ENCODE assay signal across 13 cellular contexts in genomic region chr9:113398796-113399195, GRCh38. TPM values are rescaled to one million over a fixed set of nuclear protein-coding genes. Genes with fewer than 3 reads are reported as not detected.
DNase-seq lines count a peak whose midpoint lies in the region; ATAC-seq and TF ChIP-seq lines count a peak whose summit lies in the region.
"Had no signal": no experiment of that assay in that cellular context is flagged by ENCODE, and none has a peak within 500 bp of the region (broad histone marks: within the 10 kb centered on the region; RNA-seq: fewer than 3 reads in every experiment).

No MANE protein-coding gene starts in this region.

- no peak overlapping the region for H4K12ac ChIP-seq in trophoblast cell (ENCODE audit: low read depth, low read length)

- no peak overlapping the region for H2BK120ac ChIP-seq in trophoblast cell (ENCODE audit: insufficient read depth, low read length, poor library complexity)

- H4K91ac ChIP-seq in trophoblast cell (ENCODE audit: low read depth, low read length), result no peak overlapping the region

- H3K14ac ChIP-seq in trophoblast cell (ENCODE audit: low read length), result no peak overlapping the region

- no peak overlapping the region for H3K4ac ChIP-seq in trophoblast cell (ENCODE audit: low read depth, low read length)

- no peaks in the 10 kb centered on the region for H3K27me3 Mint-ChIP-seq in activated CD4-positive, alpha-beta T cell treated with anti-CD3 and anti-CD28 coated beads, Interleukin-2, amount 10 ng/mL, durations not matched to agents 7 days and 5 days
- H3K27me3 Mint-ChIP-seq in immature natural killer cell (ENCODE audit: low read depth in 3 of 3), result peaks cover 2 to 4% (median 2%) of the 10 kb centered on the region in 3 donors
- H3K27me3 Mint-ChIP-seq: activated CD8-positive, alpha-beta T cell treated with anti-CD3 and anti-CD28 coated beads for 36 hours; activated naive CD8-positive, alpha-beta T cell treated with anti-CD3 and anti-CD28 coated beads, Interleukin-2, amount 10 ng/mL, durations not matched to agents 7 days and 5 days had no signal

- H3K4me2 ChIP-seq in PC-9 (peak overlapping the region; percentile 45; the same call in 1 of the 2 replicates), trophoblast cell (ENCODE audit: low read length) (peak overlapping the region; percentile 29)

- no peaks in the 10 kb centered on the region for H3K9me3 ChIP-seq in PC-9 (ENCODE audit: insufficient read depth, low read depth)
- no peaks in the 10 kb centered on the region for H3K9me3 ChIP-seq in trophoblast cell (ENCODE audit: insufficient read depth, low read depth, low read length)
- H3K9me3 ChIP-seq: thyroid gland had no signal

- no peaks in the 10 kb centered on the region for H3K36me3 Mint-ChIP-seq in activated CD4-positive, alpha-beta T cell treated with anti-CD3 and anti-CD28 coated beads, Interleukin-2, amount 10 ng/mL, durations not matched to agents 7 days and 5 days (ENCODE audit: low read depth)
- peaks cover 0 to 5% (median 0%) of the 10 kb centered on the region in 3 donors for H3K36me3 Mint-ChIP-seq in immature natural killer cell
- H3K36me3 Mint-ChIP-seq: activated naive CD8-positive, alpha-beta T cell treated with anti-CD3 and anti-CD28 coated beads, Interleukin-2, amount 10 ng/mL, durations not matched to agents 7 days and 5 days had no signal

- no peaks in the 10 kb centered on the region for H3K79me2 ChIP-seq in PC-9 (ENCODE audit: low read depth)
- H3K79me2 ChIP-seq in trophoblast cell (ENCODE audit: control insufficient read depth, insufficient read depth, low read length, poor library complexity), result peaks cover 3% of the 10 kb centered on the region

- 0 out of 2 replicates have a peak, but pooled peaks cover 7% of the 10 kb centered on the region for H4K20me1 ChIP-seq in PC-9 (ENCODE audit: insufficient read depth)

- H3F3A ChIP-seq in PC-9 (ENCODE audit: insufficient read depth, low read depth), result peaks cover 29% of the 10 kb centered on the region

- peaks cover 28% of the 10 kb centered on the region for H3K4me1 Mint-ChIP-seq in activated CD4-positive, alpha-beta T cell treated with anti-CD3 and anti-CD28 coated beads, Interleukin-2, amount 10 ng/mL, durations not matched to agents 7 days and 5 days
- H3K4me1 Mint-ChIP-seq in immature natural killer cell, result peaks cover 20 to 22% of the 10 kb centered on the region in 2 donors

- H3K27me3 ChIP-seq in PC-9 (ENCODE audit: insufficient read depth, low read depth) (no peaks in the 10 kb centered on the region), trophoblast cell (ENCODE audit: insufficient read depth, low read length) (no peaks in the 10 kb centered on the region)
- H3K27me3 ChIP-seq: thyroid gland had no signal

- peaks cover 7% of the 10 kb centered on the region for H3K79me1 ChIP-seq in trophoblast cell (ENCODE audit: low read length)

- no peak overlapping the region for H3K18ac ChIP-seq in trophoblast cell (ENCODE audit: low read length)

- no peak overlapping the region for H2BK5ac ChIP-seq in trophoblast cell (ENCODE audit: low read depth, low read length, poor library complexity)

- no peak overlapping the region for H4K8ac ChIP-seq in trophoblast cell (ENCODE audit: low read depth, low read length)

- no peak overlapping the region for H3K23ac ChIP-seq in trophoblast cell (ENCODE audit: low read length)

- BruUV-seq in PC-9 (replicated peaks; lab: Mats Ljungman, UMichigan), result no TSS peak

- H3K27ac ChIP-seq in PC-9 (peak overlapping the region; percentile 34), trophoblast cell (ENCODE audit: low read depth, low read length) (peak overlapping the region; percentile 70)

- H3K27ac Mint-ChIP-seq in activated CD4-positive, alpha-beta T cell treated with anti-CD3 and anti-CD28 coated beads, Interleukin-2, amount 10 ng/mL, durations not matched to agents 7 days and 5 days, result no peak overlapping the region
- peak overlapping the region in 1 of 6 donors; percentile 35 for H3K27ac Mint-ChIP-seq in immature natural killer cell
- H3K27ac Mint-ChIP-seq: activated CD8-positive, alpha-beta T cell treated with anti-CD3 and anti-CD28 coated beads for 36 hours; activated naive CD8-positive, alpha-beta T cell treated with anti-CD3 and anti-CD28 coated beads, Interleukin-2, amount 10 ng/mL, durations not matched to agents 7 days and 5 days had no signal

- H3K4me1 ChIP-seq in PC-9 (replicated peaks; ENCODE audit: insufficient read depth), result peaks cover 32% of the 10 kb centered on the region
- peaks cover 15 to 26% of the 10 kb centered on the region in 2 experiments for H3K4me1 ChIP-seq in trophoblast cell (ENCODE audit: control insufficient read depth in 1 of 2, insufficient read depth in 2 of 2, low read length in 2 of 2)

- no CpG with 5 or more reads among the region's 5 CpGs for WGBS in trophoblast cell (ENCODE audit: extremely low coverage, insufficient coverage, insufficient read length)

- H3K9ac ChIP-seq in trophoblast cell (ENCODE audit: low read length), result no peak overlapping the region

- intact Hi-C loops in PC-9 (cut with micrococcal nuclease; ENCODE audit: unreplicated experiment), result no loop called here

- H3K9me2 ChIP-seq in PC-9 (ENCODE audit: insufficient read depth), result no peaks in the 10 kb centered on the region

- no peak for DNase-seq in activated CD4-positive, alpha-beta T cell treated with anti-CD3 and anti-CD28 coated beads, Interleukin-2, amount 10 ng/mL, durations not matched to agents 7 days and 5 days
- DNase-seq in activated CD4-positive, alpha-beta T cell treated with anti-CD3 and anti-CD28 coated beads, Interleukin-2, amount 50 U/mL, for 1 hour, result no peak
- no peak for DNase-seq in PC-9
- DNase-seq in immature natural killer cell, result no peak
- DNase-seq in trophoblast cell, result no peak
- no peak for DNase-seq in SHP77 (lab: John Stamatoyannopoulos, UW)
- no peak for DNase-seq in activated CD8-positive, alpha-beta memory T cell treated with anti-CD3 and anti-CD28 coated beads for 24 hours
- DNase-seq: activated CD8-positive, alpha-beta T cell treated with anti-CD3 and anti-CD28 coated beads for 36 hours; activated naive CD8-positive, alpha-beta T cell treated with anti-CD3 and anti-CD28 coated beads, Interleukin-2, amount 10 ng/mL, durations not matched to agents 7 days and 5 days; stimulated activated CD4-positive, alpha-beta T cell treated with anti-CD3 and anti-CD28 coated beads, Interleukin-15, amount 100 ng/mL, for 24 hours; thyroid gland had no signal

- no peak for ATAC-seq in HG02870 (IDR thresholded peaks at IDR 0.05; ENCODE audit: unreplicated experiment)
- ATAC-seq: activated CD8-positive, alpha-beta T cell treated with anti-CD3 and anti-CD28 coated beads for 36 hours had no signal

- no peak overlapping the region for H2AFZ ChIP-seq in PC-9
- no peak overlapping the region for H2AFZ ChIP-seq in trophoblast cell (ENCODE audit: insufficient read depth, low read length, poor library complexity)

- H3K36me3 ChIP-seq in PC-9 (ENCODE audit: low read depth), result no peaks in the 10 kb centered on the region
- H3K36me3 ChIP-seq in trophoblast cell (ENCODE audit: control insufficient read depth in 1 of 2, insufficient read depth in 2 of 2, low read length in 2 of 2), result no peaks in the 10 kb centered on the region
- H3K36me3 ChIP-seq: thyroid gland had no signal

- TF ChIP-seq CTCF in PC-9 (conservative IDR thresholded peaks at IDR 0.05), result no peak

- H2BK12ac ChIP-seq in trophoblast cell (ENCODE audit: low read length), result no peak overlapping the region

- no peaks in the 10 kb centered on the region for H3K9me3 Mint-ChIP-seq in activated CD4-positive, alpha-beta T cell treated with anti-CD3 and anti-CD28 coated beads, Interleukin-2, amount 10 ng/mL, durations not matched to agents 7 days and 5 days
- H3K9me3 Mint-ChIP-seq in immature natural killer cell, result no peaks in the 10 kb centered on the region
- H3K9me3 Mint-ChIP-seq: activated CD8-positive, alpha-beta T cell treated with anti-CD3 and anti-CD28 coated beads for 36 hours; activated naive CD8-positive, alpha-beta T cell treated with anti-CD3 and anti-CD28 coated beads, Interleukin-2, amount 10 ng/mL, durations not matched to agents 7 days and 5 days had no signal

- H2AK5ac ChIP-seq in trophoblast cell (ENCODE audit: low read length), result no peak overlapping the region

- H3K4me3 ChIP-seq in PC-9 (no peak overlapping the region), trophoblast cell (ENCODE audit: low read depth, low read length) (no peak overlapping the region)
- H3K4me3 ChIP-seq: thyroid gland had no signal

- POLR2A ChIA-PET in activated CD4-positive, alpha-beta T cell treated with anti-CD3 and anti-CD28 coated beads, Interleukin-2, amount 10 ng/mL, durations not matched to agents 7 days and 5 days (lab: Charles Lee), result no interaction called here
- POLR2A ChIA-PET in PC-9 (lab: Charles Lee; ENCODE audit: unreplicated experiment), result interaction anchor here (0.5 to 1.7 kb wide), 2 partner anchors 46 to 49 kb away, joined by 6 to 8 read pairs; no protein-coding TSS in a partner anchor

- CTCF ChIA-PET in activated CD4-positive, alpha-beta T cell treated with anti-CD3 and anti-CD28 coated beads, Interleukin-2, amount 10 ng/mL, durations not matched to agents 7 days and 5 days (lab: Charles Lee), result interaction anchor here (0.9 to 2.1 kb wide), 6 partner anchors 11 to 124 kb away, joined by 3 to 9 read pairs (median 3); partner anchors contain the start of genes C9orf43 and POLE3
- CTCF ChIA-PET in PC-9 (lab: Charles Lee), result interaction anchor here (0.9 to 2.8 kb wide), 3 partner anchors 50 to 59 kb away, joined by 3 to 9 read pairs (median 4); partner anchors contain the start of gene WDR31

- H3K4me3 Mint-ChIP-seq in activated CD4-positive, alpha-beta T cell treated with anti-CD3 and anti-CD28 coated beads, Interleukin-2, amount 10 ng/mL, durations not matched to agents 7 days and 5 days, result peak overlapping the region; percentile 89
- H3K4me3 Mint-ChIP-seq in immature natural killer cell, result peak overlapping the region; percentile 30 to 93 (median 73)

RNA-seq across cellular contexts. Expression of gene ALAD, which starts 2.3 kb away (rescaled TPM):
- total RNA-seq in activated CD4-positive, alpha-beta T cell treated with anti-CD3 and anti-CD28 coated beads, Interleukin-2, amount 10 ng/mL, durations not matched to agents 7 days and 5 days, result 10 to 100 TPM; 37.5 to 40.6 TPM
- 33.3 and 42.7 TPM in 2 replicates for total RNA-seq in PC-9 (2021)
- 10 to 100 TPM; 11.9 to 26.7 (median 19.7) TPM for polyA plus RNA-seq in immature natural killer cell
- 34.6 and 36.2 TPM in 2 replicates for polyA plus RNA-seq in trophoblast cell (2013)

RNA-seq across cellular contexts. Expression of gene POLE3, which starts 11.7 kb away (rescaled TPM):
- total RNA-seq in activated CD4-positive, alpha-beta T cell treated with anti-CD3 and anti-CD28 coated beads, Interleukin-2, amount 10 ng/mL, durations not matched to agents 7 days and 5 days, result 10 to 100 TPM; 66.6 to 73.1 TPM
- total RNA-seq in PC-9 (2021), result 53.8 and 64.5 TPM in 2 replicates
- polyA plus RNA-seq in immature natural killer cell, result 100 to 1,000 TPM; 132 to 204 (median 177) TPM
- polyA plus RNA-seq in trophoblast cell (2013), result 36.7 and 38.0 TPM in 2 replicates

RNA-seq across cellular contexts. Expression of gene C9orf43, which starts 11.8 kb away (rescaled TPM):
- under 1 TPM; 0.37 to 0.54 TPM for total RNA-seq in activated CD4-positive, alpha-beta T cell treated with anti-CD3 and anti-CD28 coated beads, Interleukin-2, amount 10 ng/mL, durations not matched to agents 7 days and 5 days
- 1.5 and 2.5 TPM in 2 replicates for total RNA-seq in PC-9 (2021)
- polyA plus RNA-seq in immature natural killer cell, result under 1 TPM in 1 of 3 donors, not detected in 2; 0.16 TPM
- polyA plus RNA-seq in trophoblast cell (2013), result 0.36 and 0.41 TPM in 2 replicates

RNA-seq across cellular contexts. Expression of gene HDHD3, which starts 22.0 kb away (rescaled TPM):
- total RNA-seq in activated CD4-positive, alpha-beta T cell treated with anti-CD3 and anti-CD28 coated beads, Interleukin-2, amount 10 ng/mL, durations not matched to agents 7 days and 5 days, result 10 to 100 TPM; 16.2 to 20.2 TPM
- total RNA-seq in PC-9 (2021), result 39.5 and 44.0 TPM in 2 replicates
- 10 to 100 TPM; 17.4 to 29.7 (median 22.4) TPM for polyA plus RNA-seq in immature natural killer cell
- 31.3 and 34.8 TPM in 2 replicates for polyA plus RNA-seq in trophoblast cell (2013)

RNA-seq across cellular contexts. Expression of gene BSPRY, which starts 49.5 kb away (rescaled TPM):
- 1 to 10 TPM; 2.0 to 2.3 TPM for total RNA-seq in activated CD4-positive, alpha-beta T cell treated with anti-CD3 and anti-CD28 coated beads, Interleukin-2, amount 10 ng/mL, durations not matched to agents 7 days and 5 days
- total RNA-seq in PC-9 (2021), result 28.8 and 29.3 TPM in 2 replicates
- 1 to 10 TPM; 1.9 to 6.1 (median 3.7) TPM for polyA plus RNA-seq in immature natural killer cell
- polyA plus RNA-seq in trophoblast cell (2013), result 1.9 and 2.1 TPM in 2 replicates
- total RNA-seq: RPMI7951 had no signal
